In the genomic region with DNA sequence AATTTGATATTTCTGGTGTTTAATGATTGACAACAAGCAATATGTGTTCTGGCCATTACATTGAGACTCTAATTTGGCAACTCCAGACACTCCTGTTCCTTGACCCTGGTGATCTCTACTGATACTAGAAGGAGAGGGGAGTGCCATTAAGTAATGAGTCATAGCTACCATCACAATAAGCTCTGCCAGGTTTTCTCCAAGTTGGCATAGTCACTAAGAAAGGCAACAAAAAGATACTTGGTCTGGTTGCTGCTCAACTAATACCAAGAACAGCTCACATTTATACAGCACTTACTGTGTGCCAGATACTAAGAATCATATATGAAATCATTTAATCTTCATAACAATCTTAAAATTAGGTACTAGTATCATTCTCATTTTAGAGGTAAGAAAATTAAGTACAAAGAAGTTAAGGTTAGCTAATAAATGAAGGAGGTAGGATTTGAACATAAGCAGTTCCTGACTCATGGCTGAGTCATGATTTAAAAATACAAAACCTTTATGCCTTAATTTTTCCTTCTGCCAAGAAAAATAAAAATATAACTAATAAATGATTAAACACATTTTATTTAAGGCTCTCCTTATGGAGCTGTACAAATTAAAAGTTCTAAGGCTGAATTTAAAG, we compare ENCODE assay signal across 14 cellular contexts. TPM values are rescaled to one million over a fixed set of nuclear protein-coding genes. Genes with fewer than 3 reads are reported as not detected.
A peak's percentile ranks its signal among the peaks of the same experiment; 100 is the strongest.
DNase-seq lines count a peak whose midpoint lies in the region; ATAC-seq lines count a peak whose summit lies in the region.
"Had no signal": no experiment of that assay in that cellular context is flagged by ENCODE, and none has a peak within 500 bp of the region (broad histone marks: within the 10 kb centered on the region; RNA-seq: fewer than 3 reads in every experiment).

No MANE protein-coding gene starts in this region.

- DNase-seq in H4 (ENCODE audit: low spot score) (peak; percentile 44), RKO (ENCODE audit: low spot score) (peak; percentile 47), pulmonary artery endothelial cell (ENCODE audit: low read depth, low spot score) (peak; percentile 85), NCI-H748 (lab: John Stamatoyannopoulos, UW; ENCODE audit: unreplicated experiment) (no peak), germinal center (ENCODE audit: low spot score) (no peak)
- DNase-seq in NK-92 treated with Interleukin-12 subunit alpha and Interleukin-12 subunit beta, amount 100 ng/mL, for 24 hours (lab: John Stamatoyannopoulos, UW), result no peak
- DNase-seq: activated naive CD4-positive, alpha-beta T cell treated with anti-CD3 and anti-CD28 coated beads for 36 hours; CD8-positive, alpha-beta T cell; glutamatergic neuron; naive thymus-derived CD8-positive, alpha-beta T cell; T-helper 9 cell had no signal

- ATAC-seq in esophagus mucosa, result peak; percentile 96
- no peak for ATAC-seq in GM21786 (IDR thresholded peaks at IDR 0.05; ENCODE audit: unreplicated experiment)
- ATAC-seq: CD8-positive, alpha-beta T cell; left lobe of liver; naive thymus-derived CD8-positive, alpha-beta T cell had no signal

RNA-seq across cellular contexts. Expression of gene PRXL2C, which starts 19.9 kb away (rescaled TPM):
- 15.0 TPM in 2 replicates for total RNA-seq in H4 (2014; rRNA removed; shearing (Covaris generic))
- 5.8 TPM for total RNA-seq in esophagus mucosa
- 22.9 and 25.1 TPM in 2 replicates for total RNA-seq in pulmonary artery endothelial cell

RNA-seq across cellular contexts. Expression of gene CDC14B, which starts 55.4 kb away (rescaled TPM):
- total RNA-seq in H4 (2014; rRNA removed; shearing (Covaris generic)), result 14.4 TPM in 2 replicates
- total RNA-seq in esophagus mucosa, result 7.0 TPM
- 0.53 and 3.3 TPM in 2 replicates for total RNA-seq in pulmonary artery endothelial cell

Comparison
In these comparisons a context has a peak if more than half of its experiments do, and no peak if none do; other contexts are left out.
1. DNase-seq: peak in H4 (single experiment), RKO (single experiment) and pulmonary artery endothelial cell (single experiment); none in NCI-H748 (single experiment), germinal center (single experiment) and NK-92 treated with Interleukin-12 subunit alpha and Interleukin-12 subunit beta, amount 100 ng/mL, for 24 hours (single experiment).